In genomic region chr7:102287465-102288146, GRCh38 we compare ENCODE assay signal across 8 cellular contexts. TPM values are rescaled to one million over a fixed set of nuclear protein-coding genes. Genes with fewer than 3 reads are reported as not detected.
A peak's percentile ranks its signal among the peaks of the same experiment; 100 is the strongest.
DNase-seq lines count a peak whose midpoint lies in the region; ATAC-seq and TF ChIP-seq lines count a peak whose summit lies in the region.

No MANE protein-coding gene starts in this region.

- H3K9me2 ChIP-seq in Loucy (replicated peaks; ENCODE audit: low read depth, low read length) = no peaks in the 10 kb centered on the region

- peaks cover 14% of the 10 kb centered on the region for H3K4me1 ChIP-seq in Loucy (ENCODE audit: insufficient read depth, low read length, poor library complexity, severe bottlenecking)

- peak overlapping the region; percentile 64 for H3K9ac ChIP-seq in Loucy (ENCODE audit: low read depth, low read length, poor library complexity, severe bottlenecking)

- H3K27ac Mint-ChIP-seq in activated CD4-positive, alpha-beta T cell treated with anti-CD3 and anti-CD28 coated beads, Interleukin-2, amount 10 ng/mL, durations not matched to agents 24 days and 14 days = no peak overlapping the region
- no peak overlapping the region for H3K27ac Mint-ChIP-seq in activated T-helper 1 cell treated with anti-CD3 and anti-CD28 coated beads, Interleukin-12 subunit alpha, Interleukin-12 subunit beta, Interleukin-2, Interleukin-4 antibody, amounts not matched to agents 30 ng/mL and 10 ng/mL and 1 ng/mL, durations not matched to agents 14 hours and 24 hours and 36 hours
- no peak overlapping the region for H3K27ac Mint-ChIP-seq in progenitor cell of endocrine pancreas

- peak overlapping the region; percentile 63 for H3K4me3 Mint-ChIP-seq in activated CD4-positive, alpha-beta T cell treated with anti-CD3 and anti-CD28 coated beads, Interleukin-2, amount 10 ng/mL, durations not matched to agents 24 days and 14 days
- H3K4me3 Mint-ChIP-seq in activated T-helper 1 cell treated with anti-CD3 and anti-CD28 coated beads, Interleukin-12 subunit alpha, Interleukin-12 subunit beta, Interleukin-2, Interleukin-4 antibody, amounts not matched to agents 30 ng/mL and 10 ng/mL and 1 ng/mL, durations not matched to agents 14 hours and 24 hours and 36 hours = peak overlapping the region; percentile 47
- peak overlapping the region; percentile 69 for H3K4me3 Mint-ChIP-seq in progenitor cell of endocrine pancreas (ENCODE audit: low read depth)

- H2AFZ ChIP-seq in Loucy (ENCODE audit: low read length) = peak overlapping the region; percentile 61

- peak overlapping the region; percentile 87 for H3K4me3 ChIP-seq in Loucy (ENCODE audit: low read length, poor library complexity, severe bottlenecking)

- intact Hi-C loops in activated CD4-positive, alpha-beta T cell treated with anti-CD3 and anti-CD28 coated beads, Interleukin-2, amount 10 ng/mL, durations not matched to agents 24 days and 14 days (cut with micrococcal nuclease) = loop anchor here (10.0 kb wide), 2 partner anchors 177 to 473 kb away; partner anchors contain the start of genes ALKBH4, CUX1 and LRWD1
- intact Hi-C loops in activated T-helper 1 cell treated with anti-CD3 and anti-CD28 coated beads, Interleukin-12 subunit alpha, Interleukin-12 subunit beta, Interleukin-2, Interleukin-4 antibody, amounts not matched to agents 30 ng/mL and 10 ng/mL and 1 ng/mL, durations not matched to agents 14 hours and 24 hours and 36 hours (cut with micrococcal nuclease) = loop anchor here (1.0 to 5.0 kb wide), 2 partner anchors 76 to 175 kb away; partner anchors contain the start of genes ALKBH4 and LRWD1
- intact Hi-C loops in left cardiac atrium (cut with DNase I) = no loop called here

- TF ChIP-seq CTCF in Loucy (conservative IDR thresholded peaks at IDR 0.05; ENCODE audit: low read length) = no peak
- no peak for TF ChIP-seq CTCF in progenitor cell of endocrine pancreas (IDR thresholded peaks at IDR 0.05; ENCODE audit: unreplicated experiment)

- peaks cover 23% of the 10 kb centered on the region for H3K27me3 Mint-ChIP-seq in activated CD4-positive, alpha-beta T cell treated with anti-CD3 and anti-CD28 coated beads, Interleukin-2, amount 10 ng/mL, durations not matched to agents 24 days and 14 days
- peaks cover 32% of the 10 kb centered on the region for H3K27me3 Mint-ChIP-seq in activated T-helper 1 cell treated with anti-CD3 and anti-CD28 coated beads, Interleukin-12 subunit alpha, Interleukin-12 subunit beta, Interleukin-2, Interleukin-4 antibody, amounts not matched to agents 30 ng/mL and 10 ng/mL and 1 ng/mL, durations not matched to agents 14 hours and 24 hours and 36 hours (ENCODE audit: insufficient read depth)
- peaks cover 18% of the 10 kb centered on the region for H3K27me3 Mint-ChIP-seq in progenitor cell of endocrine pancreas

- H3K36me3 Mint-ChIP-seq in activated CD4-positive, alpha-beta T cell treated with anti-CD3 and anti-CD28 coated beads, Interleukin-2, amount 10 ng/mL, durations not matched to agents 24 days and 14 days (ENCODE audit: low read depth) = no peaks in the 10 kb centered on the region
- H3K36me3 Mint-ChIP-seq in activated T-helper 1 cell treated with anti-CD3 and anti-CD28 coated beads, Interleukin-12 subunit alpha, Interleukin-12 subunit beta, Interleukin-2, Interleukin-4 antibody, amounts not matched to agents 30 ng/mL and 10 ng/mL and 1 ng/mL, durations not matched to agents 14 hours and 24 hours and 36 hours (ENCODE audit: low read depth) = no peaks in the 10 kb centered on the region
- no peaks in the 10 kb centered on the region for H3K36me3 Mint-ChIP-seq in progenitor cell of endocrine pancreas (ENCODE audit: insufficient read depth)

- H3K4me2 ChIP-seq in Loucy (ENCODE audit: low read depth, low read length, poor library complexity, severe bottlenecking) = peak overlapping the region; percentile 96

- peak; percentile 72 for DNase-seq in activated CD4-positive, alpha-beta T cell treated with anti-CD3 and anti-CD28 coated beads, Interleukin-2, amount 10 ng/mL, durations not matched to agents 24 days and 14 days
- no peak for DNase-seq in activated CD4-positive, alpha-beta T cell treated with anti-CD3 and anti-CD28 coated beads, Interleukin-2, amount 50 U/mL, for 4 hours
- no peak for DNase-seq in activated T-helper 1 cell treated with anti-CD3 and anti-CD28 coated beads, Interleukin-12 subunit alpha, Interleukin-12 subunit beta, Interleukin-2, Interleukin-4 antibody, amounts not matched to agents 30 ng/mL and 10 ng/mL and 1 ng/mL, durations not matched to agents 14 hours and 24 hours and 36 hours (ENCODE audit: low spot score)
- peak; percentile 55 for DNase-seq in left cardiac atrium
- no peak for DNase-seq in progenitor cell of endocrine pancreas (ENCODE audit: low spot score, unreplicated experiment)
- DNase-seq in GM19240 (ENCODE audit: insufficient read length, low spot score) = no peak
- no peak for DNase-seq in GDM1 (lab: John Stamatoyannopoulos, UW)

- H3F3A ChIP-seq in Loucy (ENCODE audit: low read depth) = no peaks in the 10 kb centered on the region

- peaks cover 11% of the 10 kb centered on the region for H4K20me1 ChIP-seq in Loucy (ENCODE audit: insufficient read depth, low read length, poor library complexity, severe bottlenecking)

- no peaks in the 10 kb centered on the region for H3K27me3 ChIP-seq in Loucy (ENCODE audit: insufficient read depth, low read length, poor library complexity, severe bottlenecking)

- no peaks in the 10 kb centered on the region for H3K79me2 ChIP-seq in Loucy (ENCODE audit: insufficient read depth, low read length)

- no peaks in the 10 kb centered on the region for H3K9me3 ChIP-seq in Loucy (ENCODE audit: insufficient read depth, low read depth, low read length)

- H3K9me3 Mint-ChIP-seq in activated CD4-positive, alpha-beta T cell treated with anti-CD3 and anti-CD28 coated beads, Interleukin-2, amount 10 ng/mL, durations not matched to agents 24 days and 14 days = no peaks in the 10 kb centered on the region
- no peaks in the 10 kb centered on the region for H3K9me3 Mint-ChIP-seq in activated T-helper 1 cell treated with anti-CD3 and anti-CD28 coated beads, Interleukin-12 subunit alpha, Interleukin-12 subunit beta, Interleukin-2, Interleukin-4 antibody, amounts not matched to agents 30 ng/mL and 10 ng/mL and 1 ng/mL, durations not matched to agents 14 hours and 24 hours and 36 hours
- H3K9me3 Mint-ChIP-seq in progenitor cell of endocrine pancreas (ENCODE audit: low read depth) = no peaks in the 10 kb centered on the region

- H3K36me3 ChIP-seq in Loucy (ENCODE audit: insufficient read depth, low read length) = no peaks in the 10 kb centered on the region

- peaks cover 26% of the 10 kb centered on the region for H3K4me1 Mint-ChIP-seq in activated CD4-positive, alpha-beta T cell treated with anti-CD3 and anti-CD28 coated beads, Interleukin-2, amount 10 ng/mL, durations not matched to agents 24 days and 14 days
- H3K4me1 Mint-ChIP-seq in activated T-helper 1 cell treated with anti-CD3 and anti-CD28 coated beads, Interleukin-12 subunit alpha, Interleukin-12 subunit beta, Interleukin-2, Interleukin-4 antibody, amounts not matched to agents 30 ng/mL and 10 ng/mL and 1 ng/mL, durations not matched to agents 14 hours and 24 hours and 36 hours (ENCODE audit: low read depth) = peaks cover 29% of the 10 kb centered on the region
- H3K4me1 Mint-ChIP-seq in progenitor cell of endocrine pancreas (ENCODE audit: low read depth) = peaks cover 2% of the 10 kb centered on the region

- peak; percentile 58 to 65 for ATAC-seq in left cardiac atrium

RNA-seq across cellular contexts. Expression of gene SH2B2, which starts 0.9 kb away (rescaled TPM):
- total RNA-seq in activated CD4-positive, alpha-beta T cell treated with anti-CD3 and anti-CD28 coated beads, Interleukin-2, amount 10 ng/mL, durations not matched to agents 24 days and 14 days = 2.9 and 3.1 TPM in 2 replicates
- 2.1 and 2.6 TPM in 2 replicates for total RNA-seq in activated T-helper 1 cell treated with anti-CD3 and anti-CD28 coated beads, Interleukin-12 subunit alpha, Interleukin-12 subunit beta, Interleukin-2, Interleukin-4 antibody, amounts not matched to agents 30 ng/mL and 10 ng/mL and 1 ng/mL, durations not matched to agents 14 hours and 24 hours and 36 hours
- total RNA-seq in left cardiac atrium = 1 to 10 TPM; 2.4 to 3.0 TPM
- 11.2 and 11.5 TPM in 2 replicates for total RNA-seq in progenitor cell of endocrine pancreas

Comparison
In these comparisons a context has a peak if more than half of its experiments do, and no peak if none do; other contexts are left out.
1. DNase-seq: peak in activated CD4-positive, alpha-beta T cell treated with anti-CD3 and anti-CD28 coated beads, Interleukin-2, amount 10 ng/mL, durations not matched to agents 24 days and 14 days (single experiment) and left cardiac atrium (single experiment); none in activated CD4-positive, alpha-beta T cell treated with anti-CD3 and anti-CD28 coated beads, Interleukin-2, amount 50 U/mL, for 4 hours (0 of 2), activated T-helper 1 cell treated with anti-CD3 and anti-CD28 coated beads, Interleukin-12 subunit alpha, Interleukin-12 subunit beta, Interleukin-2, Interleukin-4 antibody, amounts not matched to agents 30 ng/mL and 10 ng/mL and 1 ng/mL, durations not matched to agents 14 hours and 24 hours and 36 hours (single experiment), progenitor cell of endocrine pancreas (single experiment), GM19240 (single experiment) and GDM1 (single experiment).
2. intact Hi-C loops: an anchor here in activated CD4-positive, alpha-beta T cell treated with anti-CD3 and anti-CD28 coated beads, Interleukin-2, amount 10 ng/mL, durations not matched to agents 24 days and 14 days (10.0 kb wide) and activated T-helper 1 cell treated with anti-CD3 and anti-CD28 coated beads, Interleukin-12 subunit alpha, Interleukin-12 subunit beta, Interleukin-2, Interleukin-4 antibody, amounts not matched to agents 30 ng/mL and 10 ng/mL and 1 ng/mL, durations not matched to agents 14 hours and 24 hours and 36 hours (1.0 to 5.0 kb wide); none called in left cardiac atrium.
3. Peak in every context shown above with its lines, with median percentiles within 50 percentile points of each other: H3K4me3 Mint-ChIP-seq.